ENCODE assay signal across 9 cellular contexts in the genomic region with DNA sequence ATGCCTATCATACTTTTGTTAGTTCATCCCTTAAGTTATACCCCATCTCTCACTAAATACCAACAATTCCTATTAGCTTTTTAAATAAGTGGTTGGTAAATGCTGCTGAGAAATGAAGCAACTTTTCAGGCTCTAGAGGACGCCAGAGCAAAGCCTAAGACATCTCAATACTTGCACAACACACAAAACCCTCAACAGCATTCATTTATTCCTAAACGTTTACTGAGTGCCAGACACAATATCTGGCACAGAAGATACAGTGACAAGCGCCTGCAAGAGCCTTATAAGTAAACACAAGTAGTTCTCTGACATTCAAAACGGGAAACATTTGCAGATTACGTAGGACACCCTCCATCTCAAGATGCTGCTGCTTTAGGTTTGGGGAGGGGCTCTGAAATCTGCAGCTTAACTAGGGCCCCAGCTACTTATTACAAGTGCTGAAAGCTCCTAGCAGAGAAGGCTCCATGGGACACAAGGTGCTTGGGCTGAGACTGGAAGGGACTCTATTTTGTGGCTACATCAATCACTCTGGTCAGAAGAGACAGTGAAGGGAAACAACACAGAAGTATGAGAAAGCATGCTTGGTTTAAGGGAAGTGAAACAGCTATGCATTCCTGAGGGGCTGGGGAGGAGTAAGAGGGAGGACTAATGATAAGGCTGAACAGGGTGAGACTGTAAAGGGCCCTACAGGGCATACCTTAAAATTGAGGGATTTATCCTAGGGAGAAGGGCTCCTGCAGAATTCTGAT.
A peak's percentile ranks its signal among the peaks of the same experiment; 100 is the strongest.
DNase-seq lines count a peak whose midpoint lies in the region; ATAC-seq and TF ChIP-seq lines count a peak whose summit lies in the region.
"Had no signal": no experiment of that assay in that cellular context is flagged by ENCODE, and none has a peak within 500 bp of the region (broad histone marks: within the 10 kb centered on the region; RNA-seq: fewer than 3 reads in every experiment).

No MANE protein-coding gene starts in this region.

- no peak overlapping the region for H3K4me3 Mint-ChIP-seq in activated T-helper 2 cell treated with anti-CD3 and anti-CD28 coated beads, Interferon-gamma antibody, Interleukin-2, Interleukin-4, amounts not matched to agents 10 μg/mL and 5 μg/mL and 100 μg/mL, durations not matched to agents 14 hours and 24 hours and 36 hours (ENCODE audit: low read depth)
- H3K4me3 Mint-ChIP-seq in effector memory CD8-positive, alpha-beta T cell = no peak overlapping the region
- H3K4me3 Mint-ChIP-seq: activated naive CD8-positive, alpha-beta T cell had no signal

- ATAC-seq in HG02884 (IDR thresholded peaks at IDR 0.05; ENCODE audit: unreplicated experiment) = peak; percentile 79
- ATAC-seq in effector memory CD8-positive, alpha-beta T cell (replicated peaks) = no peak

- no peaks in the 10 kb centered on the region for H3K9me2 ChIP-seq in OCI-LY1 (ENCODE audit: low read depth, low read length)

- H2AFZ ChIP-seq in OCI-LY1 (ENCODE audit: low read length) = no peak overlapping the region

- peaks cover 3% of the 10 kb centered on the region for H3K36me3 Mint-ChIP-seq in activated T-helper 2 cell treated with anti-CD3 and anti-CD28 coated beads, Interferon-gamma antibody, Interleukin-2, Interleukin-4, amounts not matched to agents 10 μg/mL and 5 μg/mL and 100 μg/mL, durations not matched to agents 14 hours and 24 hours and 36 hours (ENCODE audit: low read depth)
- no peaks in the 10 kb centered on the region for H3K36me3 Mint-ChIP-seq in effector memory CD8-positive, alpha-beta T cell (ENCODE audit: insufficient read depth)

- H3K79me2 ChIP-seq in OCI-LY1 (ENCODE audit: insufficient read depth, low read length) = no peaks in the 10 kb centered on the region

- H3K9me3 ChIP-seq in OCI-LY1 (ENCODE audit: low read length) = no peaks in the 10 kb centered on the region

- H4K20me1 ChIP-seq in OCI-LY1 (ENCODE audit: insufficient read depth, low read length) = no peaks in the 10 kb centered on the region

- H3K27me3 Mint-ChIP-seq in activated T-helper 2 cell treated with anti-CD3 and anti-CD28 coated beads, Interferon-gamma antibody, Interleukin-2, Interleukin-4, amounts not matched to agents 10 μg/mL and 5 μg/mL and 100 μg/mL, durations not matched to agents 14 hours and 24 hours and 36 hours (ENCODE audit: low read depth) = no peaks in the 10 kb centered on the region
- no peaks in the 10 kb centered on the region for H3K27me3 Mint-ChIP-seq in effector memory CD8-positive, alpha-beta T cell
- H3K27me3 Mint-ChIP-seq: activated naive CD8-positive, alpha-beta T cell had no signal

- intact Hi-C loops in activated T-helper 2 cell treated with anti-CD3 and anti-CD28 coated beads, Interferon-gamma antibody, Interleukin-2, Interleukin-4, amounts not matched to agents 10 μg/mL and 5 μg/mL and 100 μg/mL, durations not matched to agents 14 hours and 24 hours and 36 hours (cut with micrococcal nuclease) = no loop called here

- H3K27ac Mint-ChIP-seq in activated T-helper 2 cell treated with anti-CD3 and anti-CD28 coated beads, Interferon-gamma antibody, Interleukin-2, Interleukin-4, amounts not matched to agents 10 μg/mL and 5 μg/mL and 100 μg/mL, durations not matched to agents 14 hours and 24 hours and 36 hours = no peak overlapping the region
- H3K27ac Mint-ChIP-seq in effector memory CD8-positive, alpha-beta T cell = peak overlapping the region in 1 of 2 donors; percentile 77
- H3K27ac Mint-ChIP-seq: activated naive CD8-positive, alpha-beta T cell had no signal

- peaks cover 13% of the 10 kb centered on the region for H3K4me1 Mint-ChIP-seq in activated T-helper 2 cell treated with anti-CD3 and anti-CD28 coated beads, Interferon-gamma antibody, Interleukin-2, Interleukin-4, amounts not matched to agents 10 μg/mL and 5 μg/mL and 100 μg/mL, durations not matched to agents 14 hours and 24 hours and 36 hours (ENCODE audit: low read depth)
- peaks cover 3 to 5% of the 10 kb centered on the region in 2 donors for H3K4me1 Mint-ChIP-seq in effector memory CD8-positive, alpha-beta T cell (ENCODE audit: low read depth in 2 of 2)

- H3K27me3 ChIP-seq in OCI-LY1 (ENCODE audit: insufficient read depth, low read length) (no peaks in the 10 kb centered on the region), layer of hippocampus (ENCODE audit: control insufficient read depth, insufficient read depth, low read length) (no peaks in the 10 kb centered on the region)

- no peaks in the 10 kb centered on the region for H3K36me3 ChIP-seq in OCI-LY1 (ENCODE audit: insufficient read depth, low read length)

- H3K9me3 Mint-ChIP-seq in activated T-helper 2 cell treated with anti-CD3 and anti-CD28 coated beads, Interferon-gamma antibody, Interleukin-2, Interleukin-4, amounts not matched to agents 10 μg/mL and 5 μg/mL and 100 μg/mL, durations not matched to agents 14 hours and 24 hours and 36 hours = no peaks in the 10 kb centered on the region
- H3K9me3 Mint-ChIP-seq in effector memory CD8-positive, alpha-beta T cell = no peaks in the 10 kb centered on the region

- H3K4me2 ChIP-seq in OCI-LY1 (ENCODE audit: low read length) = peak overlapping the region; percentile 47

- DNase-seq in SKM-1 treated with dmso at 0.1 percent for 144 hours (lab: John Stamatoyannopoulos, UW; ENCODE audit: unreplicated experiment) = peak; percentile 51
- no peak for DNase-seq in SKM-1 (lab: John Stamatoyannopoulos, UW; ENCODE audit: unreplicated experiment)
- no peak for DNase-seq in stimulated activated CD4-positive, alpha-beta T cell treated with anti-CD3 and anti-CD28 coated beads, Interleukin-12 subunit alpha, Interleukin-12 subunit beta, amount 100 ng/mL, for 4 hours
- no peak for DNase-seq in activated T-helper 2 cell treated with anti-CD3 and anti-CD28 coated beads, Interferon-gamma antibody, Interleukin-2, Interleukin-4, amounts not matched to agents 10 μg/mL and 5 μg/mL and 100 μg/mL, durations not matched to agents 14 hours and 24 hours and 36 hours (ENCODE audit: low spot score)
- DNase-seq in effector memory CD8-positive, alpha-beta T cell = no peak

- TF ChIP-seq CTCF in OCI-LY1 (IDR thresholded peaks at IDR 0.05; ENCODE audit: low read length) = peak; percentile 67

- peaks cover 58% of the 10 kb centered on the region for H3K4me1 ChIP-seq in OCI-LY1 (ENCODE audit: insufficient read depth, low read length, severe bottlenecking)

- H3K4me3 ChIP-seq in OCI-LY1 (ENCODE audit: low read depth, low read length, poor library complexity, severe bottlenecking) = no peak overlapping the region

- peak overlapping the region; percentile 49 for H3K9ac ChIP-seq in OCI-LY1 (ENCODE audit: low read length)

- H3F3A ChIP-seq in OCI-LY1 (ENCODE audit: insufficient read depth, low read length) = no peaks in the 10 kb centered on the region

- peak overlapping the region; percentile 93 for H3K27ac ChIP-seq in OCI-LY1 (ENCODE audit: low read depth, low read length, poor library complexity, severe bottlenecking)
- peak overlapping the region; percentile 79 for H3K27ac ChIP-seq in layer of hippocampus (ENCODE audit: low read depth, low read length)
